In genomic region chr18:12930908-12931307, GRCh38 we compare ENCODE assay signal across 2 cellular contexts.
TF ChIP-seq lines count a peak whose summit lies in the region.

No MANE protein-coding gene starts in this region.

TF ChIP-seq in GM23338, 12 proteins besides CTCF, POLR2A, EP300 and RAD21:
- TF ChIP-seq CREB1 (CRISPR knock-in tag; IDR thresholded peaks at IDR 0.05; ENCODE audit: low read depth) (no peak), NANOG (IDR thresholded peaks at IDR 0.05; ENCODE audit: borderline replicate concordance) (no peak), JUNB (IDR thresholded peaks at IDR 0.05; ENCODE audit: unreplicated experiment) (no peak), ZNF331 (CRISPR knock-in tag; IDR thresholded peaks at IDR 0.05; ENCODE audit: low read depth) (no peak), STAT1 (IDR thresholded peaks at IDR 0.05; ENCODE audit: unreplicated experiment) (no peak), POLR2AphosphoS5 (IDR thresholded peaks at IDR 0.05; ENCODE audit: low read depth) (no peak), EZH2phosphoT487 (IDR thresholded peaks at IDR 0.05; ENCODE audit: unreplicated experiment) (no peak), ZNF462 (CRISPR knock-in tag; IDR thresholded peaks at IDR 0.05) (no peak), ZNF114 (CRISPR knock-in tag; IDR thresholded peaks at IDR 0.05) (no peak), REST (IDR thresholded peaks at IDR 0.05; ENCODE audit: unreplicated experiment) (no peak), EZH2 (IDR thresholded peaks at IDR 0.05; ENCODE audit: low read depth, unreplicated experiment) (no peak), ETS1 (IDR thresholded peaks at IDR 0.05) (no peak)

TF ChIP-seq in HepG2, 621 proteins besides CTCF, POLR2A, EP300 and RAD21:
- TF ChIP-seq NFIC (IDR thresholded peaks at IDR 0.05; ENCODE audit: low read length) (no peak), ETS1 (CRISPR knock-in tag; IDR thresholded peaks at IDR 0.05) (no peak), KDM6A (CRISPR knock-in tag; IDR thresholded peaks at IDR 0.05; ENCODE audit: low read depth) (no peak), ZKSCAN5 (CRISPR knock-in tag; IDR thresholded peaks at IDR 0.05) (no peak), PAXIP1 (CRISPR knock-in tag; conservative IDR thresholded peaks at IDR 0.05) (0 out of 2 replicates have a peak, but pooled peaks have one; percentile 17), TCF7 (IDR thresholded peaks at IDR 0.05; ENCODE audit: low read depth) (0 out of 2 replicates have a peak, but pooled peaks have one; percentile 43), RNF2 (conservative IDR thresholded peaks at IDR 0.05; ENCODE audit: low read depth) (no peak), GATAD2A (CRISPR knock-in tag; IDR thresholded peaks at IDR 0.05) (peak; percentile 27; the same call in 1 of the 2 replicates), BCL6 (CRISPR knock-in tag; IDR thresholded peaks at IDR 0.05) (0 out of 2 replicates have a peak, but pooled peaks have one; percentile 30), ARID5B (CRISPR knock-in tag; IDR thresholded peaks at IDR 0.05) (peak; percentile 76; the same call in 1 of the 2 replicates), SOX6 (IDR thresholded peaks at IDR 0.05) (no peak), SOX6 (CRISPR knock-in tag; IDR thresholded peaks at IDR 0.05) (peak; percentile 72), HMG20A (CRISPR knock-in tag; IDR thresholded peaks at IDR 0.05; ENCODE audit: borderline replicate concordance) (peak; percentile 52; the same call in 1 of the 2 replicates), SOX13 (IDR thresholded peaks at IDR 0.05) (peak; percentile 80; the same call in 1 of the 2 replicates), SOX13 (CRISPR knock-in tag; conservative IDR thresholded peaks at IDR 0.05 in 1 of 2, IDR thresholded peaks at IDR 0.05 in 1 of 2) (peak in 1 of 2 experiments; percentile 95; a peak in 2 of 4 replicates), ZFP91 (CRISPR knock-in tag; IDR thresholded peaks at IDR 0.05; ENCODE audit: borderline replicate concordance) (no peak), ZNF383 (CRISPR knock-in tag; IDR thresholded peaks at IDR 0.05; ENCODE audit: borderline replicate concordance) (no peak), FOXA3 (CRISPR knock-in tag; IDR thresholded peaks at IDR 0.05) (peak; percentile 22; the same call in 1 of the 2 replicates), HOXA3 (CRISPR knock-in tag; IDR thresholded peaks at IDR 0.05) (no peak), KAT7 (CRISPR knock-in tag; IDR thresholded peaks at IDR 0.05; ENCODE audit: borderline replicate concordance) (no peak), ELF1 (CRISPR knock-in tag; IDR thresholded peaks at IDR 0.05) (no peak), ZNF281 (CRISPR knock-in tag; IDR thresholded peaks at IDR 0.05; ENCODE audit: borderline replicate concordance) (no peak), SOX5 (CRISPR knock-in tag; IDR thresholded peaks at IDR 0.05; ENCODE audit: borderline replicate concordance) (peak; percentile 85), ZNF496 (CRISPR knock-in tag; IDR thresholded peaks at IDR 0.05; ENCODE audit: insufficient replicate concordance) (no peak)
TF ChIP-seq in HepG2: peak in this region for 10.
